ENCODE assay signal across 8 cellular contexts in genomic region chr18:47901624-47902362, GRCh38. TPM values are rescaled to one million over a fixed set of nuclear protein-coding genes. Genes with fewer than 3 reads are reported as not detected.
A peak's percentile ranks its signal among the peaks of the same experiment; 100 is the strongest.
DNase-seq lines count a peak whose midpoint lies in the region; ATAC-seq and TF ChIP-seq lines count a peak whose summit lies in the region.

No MANE protein-coding gene starts in this region.

- H3K4me1 ChIP-seq in smooth muscle cell (ENCODE audit: low read depth), result peaks cover 39% of the 10 kb centered on the region
- H3K4me1 ChIP-seq in esophagus muscularis mucosa, result peaks cover 14 to 21% (median 16%) of the 10 kb centered on the region in 4 donors
- H3K4me1 ChIP-seq in esophagus squamous epithelium, result peaks cover 0 to 39% (median 10%) of the 10 kb centered on the region in 3 donors

- peak overlapping the region; percentile 88 for H3K27ac Mint-ChIP-seq in activated T-cell treated with anti-CD3 and anti-CD28 coated beads, Interleukin-2, amount 50 U/mL, for 24 hours
- peak overlapping the region; percentile 79 for H3K27ac Mint-ChIP-seq in T-helper 2 cell treated with Interferon-gamma antibody and Interleukin-4, amounts not matched to agents 5 μg/mL and 100 μg/mL, for 36 hours

- no peak overlapping the region for H3K9ac ChIP-seq in smooth muscle cell (ENCODE audit: low read depth)

- H3K9me3 Mint-ChIP-seq in activated T-cell treated with anti-CD3 and anti-CD28 coated beads, Interleukin-2, amount 50 U/mL, for 24 hours, result peaks cover 18% of the 10 kb centered on the region
- H3K9me3 Mint-ChIP-seq in T-helper 2 cell treated with Interferon-gamma antibody and Interleukin-4, amounts not matched to agents 5 μg/mL and 100 μg/mL, for 36 hours, result peaks cover 47% of the 10 kb centered on the region

- WGBS in smooth muscle cell (ENCODE audit: low lambda C conversion rate), result 49% methylated on average over 7 of the region's 7 CpGs
- 85% methylated on average over 7 of the region's 7 CpGs for WGBS in esophagus muscularis mucosa
- 58 to 73% methylated on average over 7 of the region's 7 CpGs for WGBS in esophagus squamous epithelium, 2 donors

- H3K27ac ChIP-seq in smooth muscle cell (ENCODE audit: low read depth), result peak overlapping the region; percentile 2
- H3K27ac ChIP-seq in esophagus muscularis mucosa (replicated peaks in 1 of 4), result no peak overlapping the region
- H3K27ac ChIP-seq in esophagus squamous epithelium, result no peak overlapping the region

- peak; percentile 83 for ATAC-seq in HG03060 (IDR thresholded peaks at IDR 0.05; ENCODE audit: low read depth, unreplicated experiment)

- no peak for TF ChIP-seq CTCF in smooth muscle cell (IDR thresholded peaks at IDR 0.05; ENCODE audit: borderline replicate concordance, insufficient read depth, poor library complexity, severe bottlenecking)
- no peak for TF ChIP-seq CTCF in esophagus muscularis mucosa (IDR thresholded peaks at IDR 0.05)
- no peak for TF ChIP-seq CTCF in esophagus squamous epithelium (IDR thresholded peaks at IDR 0.05)

- H3K27me3 ChIP-seq in smooth muscle cell (ENCODE audit: low read depth) (no peaks in the 10 kb centered on the region), esophagus muscularis mucosa (no peaks in the 10 kb centered on the region), esophagus squamous epithelium (no peaks in the 10 kb centered on the region)

- H3K4me3 ChIP-seq in smooth muscle cell (no peak overlapping the region), esophagus muscularis mucosa (no peak overlapping the region), esophagus squamous epithelium (no peak overlapping the region)

- peaks cover 95% of the 10 kb centered on the region for H3K4me1 Mint-ChIP-seq in activated T-cell treated with anti-CD3 and anti-CD28 coated beads, Interleukin-2, amount 50 U/mL, for 24 hours (ENCODE audit: low read depth)
- H3K4me1 Mint-ChIP-seq in T-helper 2 cell treated with Interferon-gamma antibody and Interleukin-4, amounts not matched to agents 5 μg/mL and 100 μg/mL, for 36 hours (ENCODE audit: low read depth), result peaks cover 71% of the 10 kb centered on the region

- H4K20me1 ChIP-seq in smooth muscle cell (ENCODE audit: low read depth), result peaks cover 100% of the 10 kb centered on the region

- H3K4me2 ChIP-seq in smooth muscle cell, result no peak overlapping the region

- H2AFZ ChIP-seq in smooth muscle cell (ENCODE audit: low read depth), result no peak overlapping the region

- no peak for TF ChIP-seq POLR2A in erythroblast (IDR thresholded peaks at IDR 0.05; ENCODE audit: low read length)
- no peak for TF ChIP-seq POLR2A in esophagus muscularis mucosa (IDR thresholded peaks at IDR 0.05; ENCODE audit: low read depth)
- no peak for TF ChIP-seq POLR2A in esophagus squamous epithelium (IDR thresholded peaks at IDR 0.05)

- H3K27me3 Mint-ChIP-seq in activated T-cell treated with anti-CD3 and anti-CD28 coated beads, Interleukin-2, amount 50 U/mL, for 24 hours, result no peaks in the 10 kb centered on the region
- no peaks in the 10 kb centered on the region for H3K27me3 Mint-ChIP-seq in T-helper 2 cell treated with Interferon-gamma antibody and Interleukin-4, amounts not matched to agents 5 μg/mL and 100 μg/mL, for 36 hours (ENCODE audit: low read depth)

- H3K4me3 Mint-ChIP-seq in activated T-cell treated with anti-CD3 and anti-CD28 coated beads, Interleukin-2, amount 50 U/mL, for 24 hours, result peak overlapping the region; percentile 50
- H3K4me3 Mint-ChIP-seq in T-helper 2 cell treated with Interferon-gamma antibody and Interleukin-4, amounts not matched to agents 5 μg/mL and 100 μg/mL, for 36 hours, result peak overlapping the region; percentile 61

- intact Hi-C loops in esophagus muscularis mucosa (cut with DNase I), result no loop called here
- intact Hi-C loops in esophagus squamous epithelium (cut with DNase I), result no loop called here

- H3K79me2 ChIP-seq in smooth muscle cell (ENCODE audit: low read depth), result peaks cover 100% of the 10 kb centered on the region

- no peaks in the 10 kb centered on the region for H3F3A ChIP-seq in smooth muscle cell (ENCODE audit: low read depth)

- peaks cover 87% of the 10 kb centered on the region for H3K36me3 Mint-ChIP-seq in activated T-cell treated with anti-CD3 and anti-CD28 coated beads, Interleukin-2, amount 50 U/mL, for 24 hours (ENCODE audit: low read depth)
- peaks cover 68% of the 10 kb centered on the region for H3K36me3 Mint-ChIP-seq in T-helper 2 cell treated with Interferon-gamma antibody and Interleukin-4, amounts not matched to agents 5 μg/mL and 100 μg/mL, for 36 hours (ENCODE audit: low read depth)

- no peaks in the 10 kb centered on the region for H3K36me3 ChIP-seq in smooth muscle cell (ENCODE audit: low read depth)
- no peaks in the 10 kb centered on the region for H3K36me3 ChIP-seq in esophagus muscularis mucosa
- peaks cover 0 to 5% (median 0%) of the 10 kb centered on the region in 3 donors for H3K36me3 ChIP-seq in esophagus squamous epithelium

- no peak for DNase-seq in activated T-cell treated with anti-CD3 and anti-CD28 coated beads, Interleukin-2, amount 50 U/mL, for 24 hours
- DNase-seq in activated T-cell treated with anti-CD3 and anti-CD28 coated beads, Interleukin-2, amount 50 U/mL, for 48 hours, result no peak
- peak; percentile 48 for DNase-seq in T-helper 2 cell treated with Interferon-gamma antibody and Interleukin-4, amounts not matched to agents 5 μg/mL and 100 μg/mL, for 36 hours (ENCODE audit: low spot score)
- DNase-seq in smooth muscle cell (lab: John Stamatoyannopoulos, UW; ENCODE audit: unreplicated experiment) (no peak), erythroblast (lab: John Stamatoyannopoulos, UW) (no peak), esophagus muscularis mucosa (ENCODE audit: extremely low spot score) (no peak), esophagus squamous epithelium (lab: John Stamatoyannopoulos, UW) (no peak)

- TF ChIP-seq EP300 in esophagus muscularis mucosa (IDR thresholded peaks at IDR 0.05), result no peak

- H3K9me3 ChIP-seq in smooth muscle cell (replicated peaks; ENCODE audit: low read depth) (no peaks in the 10 kb centered on the region), esophagus muscularis mucosa (peaks cover 0 to 14% (median 12%) of the 10 kb centered on the region in 4 donors), esophagus squamous epithelium (peaks cover 0 to 5% (median 0%) of the 10 kb centered on the region in 3 donors)

RNA-seq across cellular contexts. Expression of gene SMAD2, which starts 28.7 kb away (rescaled TPM):
- total RNA-seq in smooth muscle cell (120 and 125 TPM in 2 replicates), esophagus muscularis mucosa (10 to 100 TPM; 35.7 to 93.4 (median 89.2) TPM), esophagus squamous epithelium (10 to 100 TPM; 38.1 to 67.7 (median 42.4) TPM)
- 59.7 and 63.8 TPM in 2 replicates for polyA plus RNA-seq in smooth muscle cell
